In the genomic region with DNA sequence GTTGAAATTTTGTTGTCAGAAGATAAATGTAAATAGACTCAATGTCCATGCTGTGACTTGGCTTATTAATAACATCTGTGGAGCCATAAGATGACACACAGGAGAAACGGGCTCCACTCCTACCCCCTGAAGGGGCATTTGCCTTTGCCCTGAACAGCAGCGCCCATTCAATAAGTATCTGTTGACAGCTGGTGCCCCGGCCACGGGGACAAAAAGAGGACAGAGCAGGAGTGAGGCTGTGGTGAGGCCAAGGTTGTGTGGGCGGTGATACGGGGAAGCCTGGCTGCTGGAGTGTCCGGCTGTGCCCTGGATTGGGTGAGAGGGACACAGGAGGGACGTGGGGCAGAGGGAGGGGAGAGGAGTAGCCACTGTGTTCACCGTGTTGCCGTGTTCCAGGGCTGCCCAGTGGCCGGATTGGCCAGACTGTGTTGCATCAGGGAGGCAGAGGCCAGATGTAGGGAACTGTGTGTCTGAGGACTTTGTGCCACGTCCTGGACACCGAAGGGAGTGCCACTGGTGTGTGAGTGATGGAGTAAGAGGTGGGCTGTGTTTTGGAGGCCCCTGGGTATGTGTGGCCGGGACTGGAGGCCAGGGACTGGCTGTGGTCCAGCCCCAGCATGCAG, we compare ENCODE assay signal across 23 cellular contexts. TPM values are rescaled to one million over a fixed set of nuclear protein-coding genes. Genes with fewer than 3 reads are reported as not detected.
DNase-seq lines count a peak whose midpoint lies in the region; ATAC-seq and TF ChIP-seq lines count a peak whose summit lies in the region.
"Had no signal": no experiment of that assay in that cellular context is flagged by ENCODE, and none has a peak within 500 bp of the region (broad histone marks: within the 10 kb centered on the region; RNA-seq: fewer than 3 reads in every experiment).

No MANE protein-coding gene starts in this region.

- H3K27ac ChIP-seq in right cardiac atrium (ENCODE audit: low read length) (no peak overlapping the region), gastrocnemius medialis (no peak overlapping the region)
- H3K27ac ChIP-seq: C4-2B, HL-60, neutrophil had no signal

- no peak overlapping the region for H3K4me3 ChIP-seq in right cardiac atrium (ENCODE audit: low read length)
- H3K4me3 ChIP-seq in gastrocnemius medialis = no peak overlapping the region

- peak overlapping the region; percentile 34 for H3K27ac Mint-ChIP-seq in activated naive CD4-positive, alpha-beta T cell treated with anti-CD3 and anti-CD28 coated beads, Interleukin-2, amount 10 ng/mL, durations not matched to agents 7 days and 5 days
- H3K27ac Mint-ChIP-seq in brain = peak overlapping the region in 3 of 5 experiments; percentile 35 to 74 (median 41)
- H3K27ac Mint-ChIP-seq in stimulated activated effector memory CD8-positive, alpha-beta T cell treated with anti-CD3 and anti-CD28 coated beads, Interleukin-12 subunit alpha, Interleukin-12 subunit beta, amount 100 ng/mL, for 72 hours = peak overlapping the region; percentile 63
- H3K27ac Mint-ChIP-seq: activated T-helper 2 cell treated with anti-CD3 and anti-CD28 coated beads, Interferon-gamma antibody, Interleukin-2, Interleukin-4, amounts not matched to agents 10 μg/mL and 5 μg/mL and 100 μg/mL, durations not matched to agents 14 hours and 24 hours and 36 hours; T-helper 1 cell treated with Interleukin-12 subunit alpha and Interleukin-12 subunit beta and Interleukin-4 antibody, amounts not matched to agents 30 μg/mL and 1 μg/mL, for 36 hours had no signal

- no peaks in the 10 kb centered on the region for H3K27me3 Mint-ChIP-seq in activated naive CD4-positive, alpha-beta T cell treated with anti-CD3 and anti-CD28 coated beads, Interleukin-2, amount 10 ng/mL, durations not matched to agents 7 days and 5 days
- H3K27me3 Mint-ChIP-seq in brain = no peaks in the 10 kb centered on the region

- no peaks in the 10 kb centered on the region for H3K4me1 ChIP-seq in right cardiac atrium (ENCODE audit: control insufficient read depth, insufficient read depth, low read length)
- H3K4me1 ChIP-seq in gastrocnemius medialis = no peaks in the 10 kb centered on the region

- peak; percentile 67 to 72 for ATAC-seq in right cardiac atrium
- no peak for ATAC-seq in stimulated activated effector memory CD8-positive, alpha-beta T cell treated with anti-CD3 and anti-CD28 coated beads, Interleukin-12 subunit alpha, Interleukin-12 subunit beta, amount 100 ng/mL, for 72 hours
- no peak for ATAC-seq in gastrocnemius medialis
- ATAC-seq in HG02588 (IDR thresholded peaks at IDR 0.05; ENCODE audit: unreplicated experiment) = no peak
- ATAC-seq in GM21825 (IDR thresholded peaks at IDR 0.05; ENCODE audit: unreplicated experiment) = no peak

- H3K27me3 ChIP-seq in right cardiac atrium (ENCODE audit: control insufficient read depth, insufficient read depth) = no peaks in the 10 kb centered on the region
- H3K27me3 ChIP-seq in gastrocnemius medialis = no peaks in the 10 kb centered on the region
- H3K27me3 ChIP-seq: neutrophil had no signal

- TF ChIP-seq POLR2A in gastrocnemius medialis (IDR thresholded peaks at IDR 0.05) = no peak

- peaks cover 96% of the 10 kb centered on the region for H3K36me3 Mint-ChIP-seq in activated naive CD4-positive, alpha-beta T cell treated with anti-CD3 and anti-CD28 coated beads, Interleukin-2, amount 10 ng/mL, durations not matched to agents 7 days and 5 days
- peaks cover 100% of the 10 kb centered on the region for H3K36me3 Mint-ChIP-seq in brain
- peaks cover 100% of the 10 kb centered on the region for H3K36me3 Mint-ChIP-seq in stimulated activated effector memory CD8-positive, alpha-beta T cell treated with anti-CD3 and anti-CD28 coated beads, Interleukin-12 subunit alpha, Interleukin-12 subunit beta, amount 100 ng/mL, for 72 hours

- no peaks in the 10 kb centered on the region for H3K9me3 ChIP-seq in right cardiac atrium (ENCODE audit: control insufficient read depth, low read length)
- H3K9me3 ChIP-seq in gastrocnemius medialis = no peaks in the 10 kb centered on the region
- H3K9me3 ChIP-seq: neutrophil had no signal

- peaks cover 12% of the 10 kb centered on the region for H3K4me1 Mint-ChIP-seq in activated naive CD4-positive, alpha-beta T cell treated with anti-CD3 and anti-CD28 coated beads, Interleukin-2, amount 10 ng/mL, durations not matched to agents 7 days and 5 days
- peaks cover 9% of the 10 kb centered on the region for H3K4me1 Mint-ChIP-seq in brain
- H3K4me1 Mint-ChIP-seq in stimulated activated effector memory CD8-positive, alpha-beta T cell treated with anti-CD3 and anti-CD28 coated beads, Interleukin-12 subunit alpha, Interleukin-12 subunit beta, amount 100 ng/mL, for 72 hours = peaks cover 41% of the 10 kb centered on the region

- no peak for TF ChIP-seq CTCF in brain (conservative IDR thresholded peaks at IDR 0.05)
- TF ChIP-seq CTCF in gastrocnemius medialis (IDR thresholded peaks at IDR 0.05 in 4 of 5, conservative IDR thresholded peaks at IDR 0.05 in 1 of 5) = no peak

- in situ Hi-C loops in gastrocnemius medialis (cut with MboI; ENCODE audit: low sequenced_read_pairs in 4 of 4) = no loop called here

- WGBS in right cardiac atrium = 70% methylated on average over 14 of the region's 14 CpGs

- CTCF ChIA-PET in activated naive CD4-positive, alpha-beta T cell treated with anti-CD3 and anti-CD28 coated beads, Interleukin-2, amount 10 ng/mL, durations not matched to agents 7 days and 5 days (lab: Charles Lee) = no interaction called here

- intact Hi-C loops in right cardiac atrium (cut with DNase I) = no loop called here
- intact Hi-C loops in gastrocnemius medialis (cut with DNase I; ENCODE audit: low total_unique reads) = no loop called here

- H3K36me3 ChIP-seq in gastrocnemius medialis = peaks cover 0 to 90% of the 10 kb centered on the region in 2 donors

- peaks cover 21% of the 10 kb centered on the region for H3K9me3 Mint-ChIP-seq in activated naive CD4-positive, alpha-beta T cell treated with anti-CD3 and anti-CD28 coated beads, Interleukin-2, amount 10 ng/mL, durations not matched to agents 7 days and 5 days
- H3K9me3 Mint-ChIP-seq in brain = peaks cover 20 to 26% (median 22%) of the 10 kb centered on the region in 5 experiments
- peaks cover 5% of the 10 kb centered on the region for H3K9me3 Mint-ChIP-seq in stimulated activated effector memory CD8-positive, alpha-beta T cell treated with anti-CD3 and anti-CD28 coated beads, Interleukin-12 subunit alpha, Interleukin-12 subunit beta, amount 100 ng/mL, for 72 hours

- no peak overlapping the region for H3K4me3 Mint-ChIP-seq in activated naive CD4-positive, alpha-beta T cell treated with anti-CD3 and anti-CD28 coated beads, Interleukin-2, amount 10 ng/mL, durations not matched to agents 7 days and 5 days
- peak overlapping the region in 1 of 5 experiments; percentile 33 for H3K4me3 Mint-ChIP-seq in brain
- no peak overlapping the region for H3K4me3 Mint-ChIP-seq in stimulated activated effector memory CD8-positive, alpha-beta T cell treated with anti-CD3 and anti-CD28 coated beads, Interleukin-12 subunit alpha, Interleukin-12 subunit beta, amount 100 ng/mL, for 72 hours
- H3K4me3 Mint-ChIP-seq: HFFc6; T-helper 1 cell treated with Interleukin-12 subunit alpha and Interleukin-12 subunit beta and Interleukin-4 antibody, amounts not matched to agents 30 μg/mL and 1 μg/mL, for 36 hours had no signal

- no peak for DNase-seq in activated naive CD4-positive, alpha-beta T cell treated with anti-CD3 and anti-CD28 coated beads, Interleukin-2, amount 10 ng/mL, durations not matched to agents 7 days and 5 days
- no peak for DNase-seq in activated naive CD4-positive, alpha-beta T cell treated with anti-CD3 and anti-CD28 coated beads, Interleukin-2, amount 50 U/mL, for 16 hours
- DNase-seq in right cardiac atrium (peak in 2 of 3 donors; percentile 58 to 74), gastrocnemius medialis (no peak)
- DNase-seq in stimulated activated effector memory CD8-positive, alpha-beta T cell treated with anti-CD3 and anti-CD28 coated beads, Interleukin-12 subunit alpha, Interleukin-12 subunit beta, amount 100 ng/mL, for 72 hours (ENCODE audit: low spot score in 2 of 2) = no peak
- DNase-seq: activated CD4-positive, alpha-beta T cell treated with anti-CD3 and anti-CD28 coated beads, Interleukin-2, amount 50 U/mL, for 48 hours; aorta; GF-D8; HFFc6; IMR-90; NCI-H524 treated with DMSO at 0.1 percent for 48 hours; retina; SHP77; stimulated activated CD4-positive, alpha-beta T cell treated with anti-CD3 and anti-CD28 coated beads, Interleukin-15, amount 100 ng/mL, for 24 hours had no signal

RNA-seq across cellular contexts. Expression of a gene that starts 15.1 kb away (rescaled TPM):
- polyA plus RNA-seq in brain (ENCODE audit: insufficient read depth, low read depth, low replicate concordance) = 141 TPM
- total RNA-seq in right cardiac atrium = 10 to 100 TPM; 66.7 to 75.6 (median 70.9) TPM
- 42.5 TPM for polyA plus RNA-seq in right cardiac atrium
- total RNA-seq in gastrocnemius medialis = 10 to 100 TPM; 15.5 to 33.5 (median 25.1) TPM

RNA-seq across cellular contexts. Expression of a gene that starts 45.7 kb away (rescaled TPM):
- 549 TPM for polyA plus RNA-seq in brain (ENCODE audit: insufficient read depth, low read depth, low replicate concordance)
- total RNA-seq in right cardiac atrium = 10 to 100 TPM in 2 of 4 donors, 1 to 10 TPM in 2; 7.1 to 12.0 (median 9.8) TPM
- 36.3 TPM for polyA plus RNA-seq in right cardiac atrium
- total RNA-seq in gastrocnemius medialis = 1 to 10 TPM in 1 of 4 donors, under 1 TPM in 2, not detected in 1; 0.80 to 1.3 (median 0.82) TPM
- total RNA-seq: activated T-helper 2 cell treated with anti-CD3 and anti-CD28 coated beads, Interferon-gamma antibody, Interleukin-2, Interleukin-4, amounts not matched to agents 10 μg/mL and 5 μg/mL and 100 μg/mL, durations not matched to agents 14 hours and 24 hours and 36 hours; HFFc6; M059J had no signal

Comparison
In these comparisons a context has a peak if more than half of its experiments do, and no peak if none do; other contexts are left out.
1. DNase-seq: peak in right cardiac atrium (2 of 3); none in activated naive CD4-positive, alpha-beta T cell treated with anti-CD3 and anti-CD28 coated beads, Interleukin-2, amount 10 ng/mL, durations not matched to agents 7 days and 5 days (single experiment), activated naive CD4-positive, alpha-beta T cell treated with anti-CD3 and anti-CD28 coated beads, Interleukin-2, amount 50 U/mL, for 16 hours (single experiment), stimulated activated effector memory CD8-positive, alpha-beta T cell treated with anti-CD3 and anti-CD28 coated beads, Interleukin-12 subunit alpha, Interleukin-12 subunit beta, amount 100 ng/mL, for 72 hours (0 of 2) and gastrocnemius medialis (0 of 2).
2. ATAC-seq: peak in right cardiac atrium (2 of 2); none in stimulated activated effector memory CD8-positive, alpha-beta T cell treated with anti-CD3 and anti-CD28 coated beads, Interleukin-12 subunit alpha, Interleukin-12 subunit beta, amount 100 ng/mL, for 72 hours (single experiment), gastrocnemius medialis (0 of 2), HG02588 (single experiment) and GM21825 (single experiment).
3. Peak in every context shown above with its lines, with median percentiles within 50 percentile points of each other: H3K27ac Mint-ChIP-seq.